In genomic region chr7:107701191-107701590, GRCh38 we compare ENCODE assay signal across 19 cellular contexts. TPM values are rescaled to one million over a fixed set of nuclear protein-coding genes. Genes with fewer than 3 reads are reported as not detected.
"Had no signal": no experiment of that assay in that cellular context is flagged by ENCODE, and none has a peak within 500 bp of the region (broad histone marks: within the 10 kb centered on the region; RNA-seq: fewer than 3 reads in every experiment).

No MANE protein-coding gene starts in this region.

- DNase-seq: KBM-7, MV-4-11, NCI-H1048, NCI-H1105 treated with DMSO at 0.1 percent for 48 hours, NCI-H1417 treated with DMSO at 0.1 percent for 48 hours, NCI-H146, NCI-H1694 treated with DMSO at 0.1 percent for 48 hours, NCI-H1930, NCI-H2081, NCI-H2107, NCI-H2227 treated with DMSO at 0.1 percent for 48 hours, NCI-H446, NCI-H510A, NCI-H524 treated with DMSO at 0.1 percent for 48 hours, NCI-H69, NCI-H774, SHP77 had no signal

- H3K27ac ChIP-seq: RWPE1 had no signal

RNA-seq across cellular contexts. Expression of gene SLC26A4, which starts 40.6 kb away (rescaled TPM):
- total RNA-seq: HT-29 had no signal
